8 cellular contexts compared by ENCODE assay signal in the genomic region with DNA sequence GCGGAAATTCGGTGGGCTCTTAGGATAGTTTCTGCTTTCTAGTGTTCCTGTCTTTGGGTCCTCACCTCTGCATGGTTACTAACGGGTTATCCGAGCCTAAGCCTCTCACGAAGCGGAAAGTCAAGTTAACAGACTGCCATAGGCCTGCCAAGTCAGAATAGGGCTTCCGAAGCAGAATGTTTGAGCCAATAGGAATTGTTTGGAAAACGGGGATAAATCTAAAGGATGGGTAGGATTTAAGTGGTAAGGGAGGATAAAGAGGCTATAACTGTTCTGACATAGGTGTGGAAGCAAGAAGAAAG. TPM values are rescaled to one million over a fixed set of nuclear protein-coding genes. Genes with fewer than 3 reads are reported as not detected.
DNase-seq lines count a peak whose midpoint lies in the region; ATAC-seq and TF ChIP-seq lines count a peak whose summit lies in the region.

No MANE protein-coding gene starts in this region.

- H3K27me3 Mint-ChIP-seq in activated CD4-positive, alpha-beta T cell treated with anti-CD3 and anti-CD28 coated beads for 36 hours: no peaks in the 10 kb centered on the region

- WGBS in adrenal gland, 4 donors: 0 to 1% (median 0%) methylated on average over 8 of the region's 8 CpGs

- peaks cover 2% of the 10 kb centered on the region for H3K9me3 Mint-ChIP-seq in activated CD4-positive, alpha-beta T cell treated with anti-CD3 and anti-CD28 coated beads for 36 hours (ENCODE audit: low read depth)

- no peaks in the 10 kb centered on the region for H3K27me3 ChIP-seq in adrenal gland
- H3K27me3 ChIP-seq in left lung: no peaks in the 10 kb centered on the region
- H3K27me3 ChIP-seq in thoracic aorta (replicated peaks; ENCODE audit: insufficient read depth): no peaks in the 10 kb centered on the region

- CTCF ChIA-PET in activated CD4-positive, alpha-beta T cell treated with anti-CD3 and anti-CD28 coated beads for 36 hours (lab: Charles Lee): interaction anchor here (2.1 kb wide), 1 partner anchor 21 kb away, joined by 8 read pairs; no protein-coding TSS in a partner anchor

- H3K4me1 Mint-ChIP-seq in activated CD4-positive, alpha-beta T cell treated with anti-CD3 and anti-CD28 coated beads for 36 hours: peaks cover 32% of the 10 kb centered on the region

- TF ChIP-seq POLR2A in adrenal gland (IDR thresholded peaks at IDR 0.05): no peak

- ATAC-seq in activated CD4-positive, alpha-beta T cell treated with anti-CD3 and anti-CD28 coated beads for 36 hours: no peak
- no peak for ATAC-seq in left lung
- ATAC-seq in thoracic aorta (ENCODE audit: insufficient number of reproducible peaks, low FRiP score, low read depth): no peak
- no peak for ATAC-seq in HG02938 (IDR thresholded peaks at IDR 0.05; ENCODE audit: unreplicated experiment)
- ATAC-seq in GM18520 (IDR thresholded peaks at IDR 0.05; ENCODE audit: unreplicated experiment): no peak

- H3K36me3 ChIP-seq in adrenal gland (replicated peaks in 1 of 2) (peaks cover 0 to 9% of the 10 kb centered on the region in 2 donors), left lung (peaks cover 0 to 20% of the 10 kb centered on the region in 2 donors), thoracic aorta (peaks cover 8% of the 10 kb centered on the region)

- H3K36me3 Mint-ChIP-seq in activated CD4-positive, alpha-beta T cell treated with anti-CD3 and anti-CD28 coated beads for 36 hours (ENCODE audit: low read depth): peaks cover 5% of the 10 kb centered on the region

- H3K9me3 ChIP-seq in adrenal gland (replicated peaks in 1 of 3) (no peaks in the 10 kb centered on the region), left lung (no peaks in the 10 kb centered on the region), thoracic aorta (no peaks in the 10 kb centered on the region)

- intact Hi-C loops in activated CD4-positive, alpha-beta T cell treated with anti-CD3 and anti-CD28 coated beads for 36 hours (cut with DNase I, micrococcal nuclease): loop anchor here (1.0 to 10.0 kb wide), 6 partner anchors 108 to 836 kb away; a partner anchor contains a TSS
- intact Hi-C loops in adrenal gland (cut with DNase I): no loop called here
- intact Hi-C loops in left lung (cut with DNase I): no loop called here

- TF ChIP-seq CTCF in adrenal gland (IDR thresholded peaks at IDR 0.05): no peak
- TF ChIP-seq CTCF in left lung (IDR thresholded peaks at IDR 0.05): no peak
- TF ChIP-seq CTCF in thoracic aorta (IDR thresholded peaks at IDR 0.05): no peak

- POLR2A ChIA-PET in activated CD4-positive, alpha-beta T cell treated with anti-CD3 and anti-CD28 coated beads for 36 hours (lab: Charles Lee): interaction anchor here (1.0 kb wide), 1 partner anchor 124 kb away, joined by 3 read pairs; no protein-coding TSS in a partner anchor

- H3K27ac Mint-ChIP-seq in activated CD4-positive, alpha-beta T cell treated with anti-CD3 and anti-CD28 coated beads for 36 hours: peak overlapping the region; percentile 96

- DNase-seq in activated CD4-positive, alpha-beta T cell treated with anti-CD3 and anti-CD28 coated beads for 36 hours: no peak
- no peak for DNase-seq in activated CD4-positive, alpha-beta T cell treated with anti-CD3 and anti-CD28 coated beads for 4 hours
- no peak for DNase-seq in adrenal gland
- DNase-seq in left lung: no peak
- DNase-seq in thoracic aorta (ENCODE audit: low spot score): no peak
- no peak for DNase-seq in DMS79 treated with DMSO at 0.1 percent for 48 hours (lab: John Stamatoyannopoulos, UW)

- peaks cover 4 to 14% of the 10 kb centered on the region in 2 donors for H3K4me1 ChIP-seq in adrenal gland (replicated peaks in 1 of 2)
- peaks cover 4 to 17% of the 10 kb centered on the region in 2 donors for H3K4me1 ChIP-seq in left lung
- H3K4me1 ChIP-seq in thoracic aorta (ENCODE audit: control insufficient read depth in 1 of 2, low read depth in 2 of 2): peaks cover 0 to 18% of the 10 kb centered on the region in 2 donors

- peak overlapping the region; percentile 93 for H3K4me3 Mint-ChIP-seq in activated CD4-positive, alpha-beta T cell treated with anti-CD3 and anti-CD28 coated beads for 36 hours

- H3K27ac ChIP-seq in adrenal gland (peak overlapping the region in 4 of 5 donors; percentile 80 to 98 (median 91)), left lung (peak overlapping the region; percentile 94 to 98), thoracic aorta (peak overlapping the region; percentile 85 to 95)

- peak overlapping the region; percentile 38 to 74 (median 65) for H3K4me3 ChIP-seq in adrenal gland
- peak overlapping the region; percentile 70 to 73 for H3K4me3 ChIP-seq in left lung
- peak overlapping the region; percentile 83 for H3K4me3 ChIP-seq in thoracic aorta

RNA-seq across cellular contexts. Expression of a gene that starts 0.8 kb away (rescaled TPM):
- total RNA-seq in activated CD4-positive, alpha-beta T cell treated with anti-CD3 and anti-CD28 coated beads for 36 hours: 10 to 100 TPM; 11.3 to 15.2 TPM
- total RNA-seq in adrenal gland (10 to 100 TPM in 7 of 8 donors, 1 to 10 TPM in 1; 8.8 to 34.3 (median 27.2) TPM), left lung (10 to 100 TPM; 18.2 to 22.4 TPM), thoracic aorta (10 to 100 TPM in 1 of 2 donors, 1 to 10 TPM in 1; 5.1 to 10.7 TPM)
- 10 to 100 TPM; 10.2 to 47.2 (median 11.8) TPM for polyA plus RNA-seq in adrenal gland

RNA-seq across cellular contexts. Expression of a gene that starts 53.3 kb away (rescaled TPM):
- not detected for total RNA-seq in activated CD4-positive, alpha-beta T cell treated with anti-CD3 and anti-CD28 coated beads for 36 hours
- total RNA-seq in adrenal gland (10 to 100 TPM; 11.7 to 26.9 (median 24.0) TPM), left lung (10 to 100 TPM; 35.0 to 53.8 TPM), thoracic aorta (100 to 1,000 TPM in 1 of 2 donors, 10 to 100 TPM in 1; 42.7 to 123 TPM)
- polyA plus RNA-seq in adrenal gland: 10 to 100 TPM in 2 of 3 donors, 1 to 10 TPM in 1; 1.8 to 67.6 (median 61.4) TPM

Comparison
In these comparisons a context has a peak if more than half of its experiments do, and no peak if none do; other contexts are left out.
1. RNA of a gene that starts 53.3 kb away (total RNA-seq): 42.7 to 123 TPM in thoracic aorta, 35.0 to 53.8 TPM in left lung and 11.7 to 26.9 TPM in adrenal gland; not detected in activated CD4-positive, alpha-beta T cell treated with anti-CD3 and anti-CD28 coated beads for 36 hours; every median in the first group is over 10 times any median in the second.
2. intact Hi-C loops: an anchor here in activated CD4-positive, alpha-beta T cell treated with anti-CD3 and anti-CD28 coated beads for 36 hours (1.0 to 10.0 kb wide); none called in adrenal gland and left lung.
3. Peak in every context shown above with its lines, with median percentiles within 50 percentile points of each other: H3K27ac ChIP-seq and H3K4me3 ChIP-seq.